ENCODE assay signal across 9 cellular contexts in the genomic region with DNA sequence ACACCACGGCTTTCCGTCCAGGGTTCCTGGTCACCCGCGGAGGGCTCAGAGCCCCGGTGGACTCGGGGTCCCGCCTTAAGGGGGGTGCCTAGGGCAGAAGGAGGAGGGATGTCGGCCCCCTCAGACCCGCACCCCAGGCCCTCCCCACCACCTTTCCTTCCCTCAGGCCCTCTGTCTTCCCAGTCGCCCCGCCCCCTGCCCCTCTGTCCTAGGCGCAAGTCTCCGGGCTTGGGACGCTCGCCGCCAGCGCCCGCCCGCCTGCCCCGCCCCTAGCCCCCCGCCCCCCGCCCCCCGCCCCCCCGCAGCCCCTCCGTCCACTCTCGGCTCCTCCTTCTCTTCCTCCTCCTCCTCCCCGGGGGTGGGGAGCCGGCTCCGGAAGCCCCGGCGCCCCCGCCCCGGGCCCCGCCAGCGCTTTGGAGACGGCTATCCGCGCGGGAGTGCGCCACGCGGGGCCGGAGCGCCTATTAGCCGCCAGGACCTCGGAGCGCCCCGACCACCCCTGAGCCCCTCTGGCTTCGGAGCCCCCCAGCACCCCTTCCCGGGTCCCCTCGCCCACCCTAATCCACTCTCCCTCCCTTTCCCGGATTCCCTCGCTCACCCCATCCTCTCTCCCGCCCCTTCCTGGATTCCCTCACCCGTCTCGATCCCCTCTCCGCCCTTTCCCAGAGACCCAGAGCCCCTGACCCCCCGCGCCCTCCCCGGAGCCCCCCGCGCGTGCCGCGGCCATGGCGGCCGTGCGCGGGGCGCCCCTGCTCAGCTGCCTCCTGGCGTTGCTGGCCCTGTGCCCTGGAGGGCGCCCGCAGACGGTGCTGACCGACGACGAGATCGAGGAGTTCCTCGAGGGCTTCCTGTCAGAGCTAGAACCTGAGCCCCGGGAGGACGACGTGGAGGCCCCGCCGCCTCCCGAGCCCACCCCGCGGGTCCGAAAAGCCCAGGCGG. TPM values are rescaled to one million over a fixed set of nuclear protein-coding genes. Genes with fewer than 3 reads are reported as not detected.
DNase-seq lines count a peak whose midpoint lies in the region; ATAC-seq and TF ChIP-seq lines count a peak whose summit lies in the region.
"Had no signal": no experiment of that assay in that cellular context is flagged by ENCODE, and none has a peak within 500 bp of the region (broad histone marks: within the 10 kb centered on the region; RNA-seq: fewer than 3 reads in every experiment).

A gene (plus strand): TSS at position 405 of the 939 bp plus-strand sequence. CDS start 321 bp downstream, at position 726.

- H3K9me3 Mint-ChIP-seq in T-helper 1 cell treated with Interleukin-12 subunit alpha and Interleukin-12 subunit beta and Interleukin-4 antibody, amounts not matched to agents 30 μg/mL and 1 μg/mL, for 36 hours, result no peaks in the 10 kb centered on the region

- no peak within 1 kb of the TSS for H3K27ac Mint-ChIP-seq in T-helper 1 cell treated with Interleukin-12 subunit alpha and Interleukin-12 subunit beta and Interleukin-4 antibody, amounts not matched to agents 30 μg/mL and 1 μg/mL, for 36 hours

- peaks cover 4% of the 10 kb centered on the region for H3K4me1 Mint-ChIP-seq in T-helper 1 cell treated with Interleukin-12 subunit alpha and Interleukin-12 subunit beta and Interleukin-4 antibody, amounts not matched to agents 30 μg/mL and 1 μg/mL, for 36 hours (ENCODE audit: low read depth)

- peaks cover 19% of the 10 kb centered on the region for H3K27me3 Mint-ChIP-seq in T-helper 1 cell treated with Interleukin-12 subunit alpha and Interleukin-12 subunit beta and Interleukin-4 antibody, amounts not matched to agents 30 μg/mL and 1 μg/mL, for 36 hours (ENCODE audit: low read depth)

- ATAC-seq in HG03520 (IDR thresholded peaks at IDR 0.05; ENCODE audit: unreplicated experiment), result no peak
- no peak for ATAC-seq in GM18868 (IDR thresholded peaks at IDR 0.05; ENCODE audit: unreplicated experiment)

- in situ Hi-C loops in endometrial microvascular endothelial cells (cut with HindIII; ENCODE audit: inconsistent ontology term, low pct_unique_long_range_greater_than_20kb, low sequenced_read_pairs), result no loop called here

- H3K36me3 Mint-ChIP-seq in T-helper 1 cell treated with Interleukin-12 subunit alpha and Interleukin-12 subunit beta and Interleukin-4 antibody, amounts not matched to agents 30 μg/mL and 1 μg/mL, for 36 hours (ENCODE audit: low read depth), result no peaks in the 10 kb centered on the region

- TF ChIP-seq CTCF in GM12872 (IDR thresholded peaks at IDR 0.05; ENCODE audit: insufficient read depth, low read depth, low read length), result 0 out of 3 replicates have a peak, but pooled peaks have one; percentile 5

- DNase-seq in mucosa of gallbladder (ENCODE audit: low spot score) (no peak), ureter (ENCODE audit: low spot score) (no peak), 8988T (no peak)

- peak within 1 kb of the TSS; percentile 49 for H3K4me3 Mint-ChIP-seq in T-helper 1 cell treated with Interleukin-12 subunit alpha and Interleukin-12 subunit beta and Interleukin-4 antibody, amounts not matched to agents 30 μg/mL and 1 μg/mL, for 36 hours

RNA-seq across cellular contexts. Expression of the gene that starts here (rescaled TPM):
- 23.8 TPM for total RNA-seq in endometrial microvascular endothelial cells (ENCODE audit: inconsistent ontology term)
- total RNA-seq in mucosa of gallbladder, result 107 TPM
- 131 TPM for total RNA-seq in ureter
- total RNA-seq: NCI-H460 had no signal
